27 cellular contexts compared by ENCODE assay signal in the genomic region with DNA sequence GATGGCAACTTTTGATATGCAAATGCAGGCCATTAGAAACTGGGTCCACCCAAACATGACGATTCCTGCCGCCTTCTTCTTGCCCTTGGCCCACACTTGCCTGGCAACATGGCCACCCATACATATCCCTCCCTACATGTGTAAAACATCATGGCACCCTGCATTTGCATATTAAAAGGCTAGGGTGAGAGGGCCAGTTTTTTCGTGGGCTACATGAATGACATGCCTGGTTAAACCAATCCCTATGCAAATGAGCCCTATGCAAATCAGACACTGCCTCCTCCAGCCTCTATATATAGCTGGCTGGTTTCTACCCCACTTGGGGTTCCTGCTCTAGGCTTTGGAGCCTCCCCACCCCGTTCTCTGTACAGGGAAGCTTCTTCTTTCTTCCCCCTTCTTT. TPM values are rescaled to one million over a fixed set of nuclear protein-coding genes. Genes with fewer than 3 reads are reported as not detected.
DNase-seq lines count a peak whose midpoint lies in the region; ATAC-seq, FAIRE-seq and TF ChIP-seq lines count a peak whose summit lies in the region.
"Had no signal": no experiment of that assay in that cellular context is flagged by ENCODE, and none has a peak within 500 bp of the region (broad histone marks: within the 10 kb centered on the region; RNA-seq: fewer than 3 reads in every experiment).

No MANE protein-coding gene starts in this region.

- H3K4me1 Mint-ChIP-seq in activated T-helper 2 cell treated with anti-CD3 and anti-CD28 coated beads, Interferon-gamma antibody, Interleukin-2, Interleukin-4, amounts not matched to agents 10 μg/mL and 5 μg/mL and 100 μg/mL, durations not matched to agents 14 hours and 24 hours and 36 hours (ENCODE audit: low read depth), result no peaks in the 10 kb centered on the region
- H3K4me1 Mint-ChIP-seq: T-helper 17 cell had no signal

- H3K9me3 Mint-ChIP-seq in activated T-helper 2 cell treated with anti-CD3 and anti-CD28 coated beads, Interferon-gamma antibody, Interleukin-2, Interleukin-4, amounts not matched to agents 10 μg/mL and 5 μg/mL and 100 μg/mL, durations not matched to agents 14 hours and 24 hours and 36 hours, result no peaks in the 10 kb centered on the region

- no peaks in the 10 kb centered on the region for H3K79me1 ChIP-seq in H1 (ENCODE audit: low read depth, low read length)

- TF ChIP-seq POLR2A in H1 (IDR thresholded peaks at IDR 0.05; ENCODE audit: control extremely low read depth in 1 of 2, low read depth in 2 of 2, low read length in 2 of 2), result no peak

- no peaks in the 10 kb centered on the region for H3K9me2 ChIP-seq in SK-N-SH

- H2BK12ac ChIP-seq in H1 (ENCODE audit: low read depth, low read length), result no peak overlapping the region

- no peaks in the 10 kb centered on the region for H3K23me2 ChIP-seq in H1 (ENCODE audit: low read depth, low read length)

- 66% methylated on average over 4 of the region's 4 CpGs; no CpG with 5 or more reads in 1 of the 2 experiments for WGBS in H1 (ENCODE audit: extremely low coverage in 1 of 2, insufficient coverage in 1 of 2, insufficient read length in 1 of 2, insufficient replicate concordance in 2 of 2, low coverage in 1 of 2, low lambda C conversion rate in 2 of 2, missing lambda C conversion rate in 1 of 2), 2 experiments
- 47% methylated on average over 4 of the region's 4 CpGs for WGBS in SK-N-SH (ENCODE audit: low lambda C conversion rate)

- H3K9ac ChIP-seq in H1 (replicated peaks in 1 of 4; ENCODE audit: extremely low read depth in 1 of 4, low read depth in 3 of 4, low read length in 3 of 4), result no peak overlapping the region
- H3K9ac ChIP-seq in SK-N-SH, result no peak overlapping the region

- no peak overlapping the region for H4K91ac ChIP-seq in H1 (replicated peaks; ENCODE audit: insufficient read length, low read length)

- DNase-seq in GM12865 (ENCODE audit: low read depth) (peak; percentile 60), NCI-H1048 (lab: John Stamatoyannopoulos, UW) (peak; percentile 10), H1 (ENCODE audit: low read depth in 1 of 2, low spot score in 2 of 2) (no peak), SK-N-SH (no peak)
- DNase-seq in activated T-helper 2 cell treated with anti-CD3 and anti-CD28 coated beads, Interferon-gamma antibody, Interleukin-2, Interleukin-4, amounts not matched to agents 10 μg/mL and 5 μg/mL and 100 μg/mL, durations not matched to agents 14 hours and 24 hours and 36 hours (ENCODE audit: low spot score), result no peak
- DNase-seq in activated CD4-positive, alpha-beta T cell treated with anti-CD3 and anti-CD28 coated beads for 4 hours, result no peak
- DNase-seq: BE2C, DMS53, EL, HFFc6, MV-4-11, NCI-H1417, NCI-H1694 treated with DMSO at 0.1 percent for 48 hours, NCI-H2081 treated with DMSO at 0.1 percent for 48 hours, NCI-H2171 treated with DMSO at 0.1 percent for 48 hours, NCI-H524 treated with DMSO at 0.1 percent for 48 hours, PC-3, SHP77, SW 1271, T-helper 17 cell had no signal

- no peak overlapping the region for H4K5ac ChIP-seq in H1 (ENCODE audit: insufficient read length, low read depth, low read length)

- no peak overlapping the region for H2BK15ac ChIP-seq in H1 (ENCODE audit: low read length)

- H2AFZ ChIP-seq in H1 (ENCODE audit: low read length) (no peak overlapping the region), SK-N-SH (ENCODE audit: low read depth) (no peak overlapping the region)

- CTCF ChIA-PET in H1 (lab: Charles Lee; ENCODE audit: partially characterized antibody) (interaction anchor here (1.2 kb wide), 1 partner anchor 15 kb away, joined by 3 read pairs; no protein-coding TSS in a partner anchor), SK-N-SH (lab: Yijun Ruan, JAX) (no interaction called here)

- no peak overlapping the region for H3K4ac ChIP-seq in H1 (replicated peaks; ENCODE audit: insufficient read length, low read depth, low read length)

- TF ChIP-seq CTCF in GM12865 (IDR thresholded peaks at IDR 0.05; ENCODE audit: insufficient read depth, low read depth, low read length, missing control alignments), result no peak
- TF ChIP-seq CTCF in H1 (IDR thresholded peaks at IDR 0.05; ENCODE audit: control extremely low read depth in 1 of 3, insufficient read depth in 1 of 3, low read depth in 1 of 3, low read length in 3 of 3), result no peak
- TF ChIP-seq CTCF in SK-N-SH (IDR thresholded peaks at IDR 0.05), result no peak

- no peak overlapping the region for H3K23ac ChIP-seq in H1 (ENCODE audit: insufficient read length)

- H3F3A ChIP-seq in SK-N-SH (replicated peaks; ENCODE audit: insufficient read depth), result no peaks in the 10 kb centered on the region

- TF ChIP-seq EP300 in H1 (IDR thresholded peaks at IDR 0.05; ENCODE audit: borderline replicate concordance in 1 of 2, low read depth in 2 of 2, low read length in 2 of 2) (no peak), SK-N-SH (IDR thresholded peaks at IDR 0.05; ENCODE audit: borderline replicate concordance in 1 of 2, low read depth in 1 of 2, low read length in 1 of 2) (no peak)

- no peak overlapping the region for H2AK5ac ChIP-seq in H1 (ENCODE audit: low read depth, low read length)

- H3K27me3 Mint-ChIP-seq in activated T-helper 2 cell treated with anti-CD3 and anti-CD28 coated beads, Interferon-gamma antibody, Interleukin-2, Interleukin-4, amounts not matched to agents 10 μg/mL and 5 μg/mL and 100 μg/mL, durations not matched to agents 14 hours and 24 hours and 36 hours (ENCODE audit: low read depth), result peaks cover 15% of the 10 kb centered on the region

- ATAC-seq in HG02885 (IDR thresholded peaks at IDR 0.05; ENCODE audit: poor library complexity, unreplicated experiment), result no peak
- ATAC-seq: A549, PC-3, T-helper 17 cell had no signal

- H2BK20ac ChIP-seq in H1 (ENCODE audit: low read length), result no peak overlapping the region

- H3K9me3 ChIP-seq in H1 (ENCODE audit: insufficient read depth in 2 of 2, low read depth in 1 of 2, low read length in 1 of 2) (peaks cover 0 to 5% of the 10 kb centered on the region in 2 experiments; a peak in 1 of 4 replicates), SK-N-SH (no peaks in the 10 kb centered on the region)
- H3K9me3 ChIP-seq: A549, BE2C had no signal

- H4K20me1 ChIP-seq in H1 (replicated peaks in 1 of 2; ENCODE audit: control insufficient read depth in 1 of 2, insufficient read depth in 2 of 2, low read length in 2 of 2) (no peaks in the 10 kb centered on the region), SK-N-SH (ENCODE audit: insufficient read depth) (no peaks in the 10 kb centered on the region)

- no peak overlapping the region for H3K27ac ChIP-seq in H1 (ENCODE audit: low read depth, low read length)
- no peak overlapping the region for H3K27ac ChIP-seq in SK-N-SH (ENCODE audit: low read depth in 2 of 2, low read length in 1 of 2)
- H3K27ac ChIP-seq: A549 had no signal

- no peaks in the 10 kb centered on the region for H3K79me2 ChIP-seq in H1 (ENCODE audit: control insufficient read depth in 1 of 2, insufficient read depth in 2 of 2, low read length in 2 of 2)
- no peaks in the 10 kb centered on the region for H3K79me2 ChIP-seq in SK-N-SH (ENCODE audit: insufficient read depth)

- H3K14ac ChIP-seq in H1 (ENCODE audit: insufficient read length), result no peak overlapping the region

- H3K36me3 Mint-ChIP-seq in activated T-helper 2 cell treated with anti-CD3 and anti-CD28 coated beads, Interferon-gamma antibody, Interleukin-2, Interleukin-4, amounts not matched to agents 10 μg/mL and 5 μg/mL and 100 μg/mL, durations not matched to agents 14 hours and 24 hours and 36 hours (ENCODE audit: low read depth), result no peaks in the 10 kb centered on the region

- intact Hi-C loops in activated T-helper 2 cell treated with anti-CD3 and anti-CD28 coated beads, Interferon-gamma antibody, Interleukin-2, Interleukin-4, amounts not matched to agents 10 μg/mL and 5 μg/mL and 100 μg/mL, durations not matched to agents 14 hours and 24 hours and 36 hours (cut with micrococcal nuclease), result no loop called here

- H3K56ac ChIP-seq in H1 (replicated peaks; ENCODE audit: insufficient read length, low read depth, low read length), result no peak overlapping the region

- H3K4me3 ChIP-seq in GM12865 (ENCODE audit: low read depth, low read length), result no peak overlapping the region
- H3K4me3 ChIP-seq in H1 (ENCODE audit: extremely low read depth in 1 of 4, insufficient read depth in 2 of 4, low read depth in 3 of 4, low read length in 4 of 4), result no peak overlapping the region
- H3K4me3 ChIP-seq in SK-N-SH (ENCODE audit: low read depth in 2 of 2, low read length in 1 of 2), result no peak overlapping the region
- H3K4me3 ChIP-seq: A549 had no signal

- H3K4me2 ChIP-seq in H1 (ENCODE audit: insufficient read depth in 1 of 2, low read depth in 2 of 2, low read length in 2 of 2), result peak overlapping the region; percentile 11 to 13; a peak in 2 of 4 replicates
- H3K4me2 ChIP-seq in SK-N-SH, result no peak overlapping the region
- H3K4me2 ChIP-seq: A549 had no signal

- no peak overlapping the region for H3K27ac Mint-ChIP-seq in activated T-helper 2 cell treated with anti-CD3 and anti-CD28 coated beads, Interferon-gamma antibody, Interleukin-2, Interleukin-4, amounts not matched to agents 10 μg/mL and 5 μg/mL and 100 μg/mL, durations not matched to agents 14 hours and 24 hours and 36 hours
- H3K27ac Mint-ChIP-seq: HFFc6, IgD-negative memory B cell, T-helper 17 cell had no signal

- H3K4me3 Mint-ChIP-seq in activated T-helper 2 cell treated with anti-CD3 and anti-CD28 coated beads, Interferon-gamma antibody, Interleukin-2, Interleukin-4, amounts not matched to agents 10 μg/mL and 5 μg/mL and 100 μg/mL, durations not matched to agents 14 hours and 24 hours and 36 hours (ENCODE audit: low read depth), result no peak overlapping the region
- H3K4me3 Mint-ChIP-seq: HFFc6, T-helper 17 cell had no signal

- H2BK5ac ChIP-seq in H1 (ENCODE audit: low read depth, low read length), result no peak overlapping the region

- peak overlapping the region; percentile 32; the same call in 1 of the 2 replicates for H3K18ac ChIP-seq in H1 (ENCODE audit: extremely low read depth, low read length)

- H3K36me3 ChIP-seq in H1 (ENCODE audit: control insufficient read depth in 2 of 4, insufficient read depth in 4 of 4, low read length in 3 of 4) (no peaks in the 10 kb centered on the region), SK-N-SH (replicated peaks in 1 of 2; ENCODE audit: control insufficient read depth in 1 of 2, insufficient read depth in 2 of 2, low read length in 1 of 2) (no peaks in the 10 kb centered on the region)
- H3K36me3 ChIP-seq: BE2C had no signal

- H3K4me1 ChIP-seq in H1 (replicated peaks in 1 of 4; ENCODE audit: control insufficient read depth in 3 of 4, insufficient read depth in 4 of 4, low read length in 3 of 4) (peaks cover 0 to 1% (median 0%) of the 10 kb centered on the region in 4 experiments; a peak in 3 of 7 replicates), SK-N-SH (ENCODE audit: control insufficient read depth in 1 of 2, insufficient read depth in 2 of 2, low read depth in 1 of 2, low read length in 1 of 2) (no peaks in the 10 kb centered on the region)
- H3K4me1 ChIP-seq: A549, BE2C had no signal

- no peak overlapping the region for H4K8ac ChIP-seq in H1 (ENCODE audit: extremely low read depth, insufficient read depth, low read length)

- TF ChIP-seq RAD21 in H1 (IDR thresholded peaks at IDR 0.05 in 1 of 2, conservative IDR thresholded peaks at IDR 0.05 in 1 of 2; ENCODE audit: low read depth in 2 of 2, low read length in 2 of 2) (no peak), SK-N-SH (IDR thresholded peaks at IDR 0.05; ENCODE audit: low read length) (no peak)

- FAIRE-seq in H1 (lab: Jason Lieb, UNC), result no peak
- FAIRE-seq: A549, D721Med had no signal

- no peak overlapping the region for H2BK120ac ChIP-seq in H1 (replicated peaks; ENCODE audit: low read depth, low read length)

- POLR2A ChIA-PET in H1 (lab: Charles Lee; ENCODE audit: partially characterized antibody), result no interaction called here
- POLR2A ChIA-PET in SK-N-SH (lab: Yijun Ruan, JAX), result no interaction called here

- H3K27me3 ChIP-seq in H1 (replicated peaks in 1 of 4; ENCODE audit: control insufficient read depth in 3 of 4, extremely low read depth in 1 of 4, insufficient read depth in 3 of 4, low read length in 3 of 4), result no peaks in the 10 kb centered on the region; a peak in 1 of 7 replicates
- H3K27me3 ChIP-seq in SK-N-SH (ENCODE audit: insufficient read depth), result peaks cover 4% of the 10 kb centered on the region
- H3K27me3 ChIP-seq: BE2C had no signal

RNA-seq across cellular contexts. Expression of a gene that starts 18.8 kb away (rescaled TPM):
- 0.69 and 1.0 TPM in 2 replicates for total RNA-seq in H1 (2021; fragmentation: NEBNext Ultra II Directional; extraction: Animal tissue kit (Norgen Biotek cat#: 25700))
- polyA plus RNA-seq in H1 (2011; rRNA removed) (2.1 and 3.7 TPM in 2 replicates), SK-N-SH (2012; rRNA removed) (not detected in 2 replicates)
- 3.3 TPM for polyA plus RNA-seq in H1 (2011; cell fraction: cytosol; rRNA removed)
- 1.5 TPM for polyA plus RNA-seq in H1 (2011; cell fraction: nucleus; rRNA removed)
- 1.1 to 2.0 TPM (median 1.6 TPM) in 4 replicates for polyA plus RNA-seq in H1 (2012, experiment 1 of 2)
- polyA plus RNA-seq in H1 (2012, experiment 2 of 2), result 3.6 TPM
- 0.75 TPM for polyA plus RNA-seq in H1 (2013, experiment 1 of 2)
- polyA plus RNA-seq in H1 (2013, experiment 2 of 2), result 1.2 TPM
- 1.5 and 1.9 TPM in 2 replicates for polyA minus RNA-seq in H1 (2011; rRNA and poly(A)+ RNA removed)
- 1.5 TPM for polyA minus RNA-seq in H1 (2011; cell fraction: cytosol; rRNA and poly(A)+ RNA removed)
- polyA minus RNA-seq in H1 (2011; cell fraction: nucleus; rRNA and poly(A)+ RNA removed), result not detected
- not detected in 2 replicates for total RNA-seq in activated T-helper 2 cell treated with anti-CD3 and anti-CD28 coated beads, Interferon-gamma antibody, Interleukin-2, Interleukin-4, amounts not matched to agents 10 μg/mL and 5 μg/mL and 100 μg/mL, durations not matched to agents 14 hours and 24 hours and 36 hours
- not detected in 2 replicates for polyA plus RNA-seq in SK-N-SH (2012; cell fraction: cytosol; rRNA removed)
- not detected in 2 replicates for polyA plus RNA-seq in SK-N-SH (2012; cell fraction: nucleus; rRNA removed)
- total RNA-seq: H4, HFFc6, M059J, PC-3, RPMI7951, T-helper 17 cell had no signal
- polyA plus RNA-seq: IgD-negative memory B cell had no signal

RNA-seq across cellular contexts. Expression of a gene that starts 37.2 kb away (rescaled TPM):
- total RNA-seq in H1 (2021; fragmentation: NEBNext Ultra II Directional; extraction: Animal tissue kit (Norgen Biotek cat#: 25700)), result not detected in 2 replicates
- polyA plus RNA-seq in H1 (2011; rRNA removed) (not detected in 2 replicates), SK-N-SH (2012; rRNA removed) (not detected in 2 replicates)
- polyA plus RNA-seq in H1 (2011; cell fraction: cytosol; rRNA removed), result not detected
- not detected for polyA plus RNA-seq in H1 (2011; cell fraction: nucleus; rRNA removed)
- not detected in 4 replicates for polyA plus RNA-seq in H1 (2012, experiment 1 of 2)
- not detected for polyA plus RNA-seq in H1 (2012, experiment 2 of 2)
- not detected for polyA plus RNA-seq in H1 (2013, experiment 1 of 2)
- polyA plus RNA-seq in H1 (2013, experiment 2 of 2), result not detected
- not detected in 2 replicates for polyA minus RNA-seq in H1 (2011; rRNA and poly(A)+ RNA removed)
- not detected for polyA minus RNA-seq in H1 (2011; cell fraction: cytosol; rRNA and poly(A)+ RNA removed)
- polyA minus RNA-seq in H1 (2011; cell fraction: nucleus; rRNA and poly(A)+ RNA removed), result not detected
- not detected in 2 replicates for total RNA-seq in activated T-helper 2 cell treated with anti-CD3 and anti-CD28 coated beads, Interferon-gamma antibody, Interleukin-2, Interleukin-4, amounts not matched to agents 10 μg/mL and 5 μg/mL and 100 μg/mL, durations not matched to agents 14 hours and 24 hours and 36 hours
- not detected in 2 replicates for polyA plus RNA-seq in SK-N-SH (2012; cell fraction: cytosol; rRNA removed)
- not detected in 2 replicates for polyA plus RNA-seq in SK-N-SH (2012; cell fraction: nucleus; rRNA removed)
- total RNA-seq: H4, HFFc6, M059J, PC-3, RPMI7951, T-helper 17 cell had no signal
- polyA plus RNA-seq: A549, IgD-negative memory B cell had no signal

Comparison
In these comparisons a context has a peak if more than half of its experiments do, and no peak if none do; other contexts are left out.
1. DNase-seq: peak in GM12865 (single experiment) and NCI-H1048 (single experiment); none in H1 (0 of 2), activated T-helper 2 cell treated with anti-CD3 and anti-CD28 coated beads, Interferon-gamma antibody, Interleukin-2, Interleukin-4, amounts not matched to agents 10 μg/mL and 5 μg/mL and 100 μg/mL, durations not matched to agents 14 hours and 24 hours and 36 hours (single experiment), SK-N-SH (single experiment) and activated CD4-positive, alpha-beta T cell treated with anti-CD3 and anti-CD28 coated beads for 4 hours (0 of 2).